16 cellular contexts compared by ENCODE assay signal in the genomic region with DNA sequence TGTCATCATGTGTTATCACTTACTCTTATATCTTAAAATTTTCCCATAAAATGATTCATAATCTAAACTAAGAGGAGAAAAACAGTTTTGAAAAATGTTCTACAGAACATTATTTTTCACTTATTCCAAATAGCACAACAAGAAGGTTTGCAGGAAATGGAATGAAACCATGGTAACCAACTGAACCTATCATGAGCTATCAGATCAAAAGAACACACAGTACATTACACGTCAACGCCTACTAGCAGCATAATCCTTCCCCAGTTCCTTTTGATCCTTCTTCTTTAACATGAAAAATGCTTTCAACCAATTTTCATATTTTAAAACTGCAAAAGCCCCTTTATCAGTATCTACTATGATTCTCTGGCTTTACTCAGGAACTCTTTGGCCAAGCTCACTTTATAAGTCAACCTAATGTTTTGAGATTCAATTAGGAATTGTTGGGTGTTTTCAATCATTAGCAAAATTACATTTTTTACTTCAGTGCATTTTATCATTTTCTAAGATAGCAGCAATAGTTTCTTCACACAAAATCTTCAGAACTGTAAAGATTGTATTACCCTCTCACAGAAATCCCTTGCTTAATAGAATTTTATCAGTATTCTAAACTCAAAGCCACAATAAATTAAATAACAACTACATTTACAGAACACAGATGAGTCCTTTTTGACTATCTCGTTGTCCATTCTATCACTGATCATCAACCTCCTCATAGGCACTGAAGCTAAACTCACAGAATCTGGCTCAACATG.
DNase-seq lines count a peak whose midpoint lies in the region; ATAC-seq and TF ChIP-seq lines count a peak whose summit lies in the region.
"Had no signal": no experiment of that assay in that cellular context is flagged by ENCODE, and none has a peak within 500 bp of the region (broad histone marks: within the 10 kb centered on the region; RNA-seq: fewer than 3 reads in every experiment).

No MANE protein-coding gene starts in this region.

- H3K79me2 ChIP-seq in fibroblast of lung (ENCODE audit: control insufficient read depth, insufficient read depth, low read length) (no peaks in the 10 kb centered on the region), smooth muscle cell (ENCODE audit: low read depth) (no peaks in the 10 kb centered on the region)

- H3K4me3 Mint-ChIP-seq in activated CD8-positive, alpha-beta T cell treated with anti-CD3 and anti-CD28 coated beads for 36 hours = no peak overlapping the region
- H3K4me3 Mint-ChIP-seq: activated T-helper 1 cell treated with anti-CD3 and anti-CD28 coated beads, Interleukin-12 subunit alpha, Interleukin-12 subunit beta, Interleukin-2, Interleukin-4 antibody, amounts not matched to agents 30 ng/mL and 10 ng/mL and 1 ng/mL, durations not matched to agents 14 hours and 24 hours and 36 hours; H9; type B pancreatic cell had no signal

- H2AFZ ChIP-seq in fibroblast of lung (ENCODE audit: low read length) = no peak overlapping the region
- H2AFZ ChIP-seq in smooth muscle cell (ENCODE audit: low read depth) = peak overlapping the region; percentile 1

- DNase-seq in NCI-H748 (lab: John Stamatoyannopoulos, UW; ENCODE audit: unreplicated experiment) (peak; percentile 12), NCI-H748 treated with DMSO at 0.1 percent for 48 hours (lab: John Stamatoyannopoulos, UW) (no peak), fibroblast of lung (ENCODE audit: low read depth in 2 of 2) (peak; percentile 5 to 35), smooth muscle cell (lab: John Stamatoyannopoulos, UW; ENCODE audit: unreplicated experiment) (no peak), SW480 (ENCODE audit: low spot score) (no peak)
- DNase-seq in activated CD8-positive, alpha-beta T cell treated with anti-CD3 and anti-CD28 coated beads for 36 hours = no peak
- DNase-seq in stimulated activated CD4-positive, alpha-beta T cell treated with anti-CD3 and anti-CD28 coated beads, Interleukin-4, amount 100 ng/mL, for 1 hour = no peak
- DNase-seq: DMS 273 treated with DMSO at 0.1 percent for 48 hours, H9, NCI-H1105 treated with DMSO at 0.1 percent for 48 hours, NCI-H524 treated with DMSO at 0.1 percent for 48 hours, SHP77 treated with DMSO at 0.1 percent for 48 hours had no signal

- H3K36me3 Mint-ChIP-seq in activated CD8-positive, alpha-beta T cell treated with anti-CD3 and anti-CD28 coated beads for 36 hours (ENCODE audit: low read depth) = no peaks in the 10 kb centered on the region

- H3K4me1 Mint-ChIP-seq in activated CD8-positive, alpha-beta T cell treated with anti-CD3 and anti-CD28 coated beads for 36 hours (ENCODE audit: low read depth) = peaks cover 24% of the 10 kb centered on the region

- 53% methylated on average over 3 of the region's 3 CpGs for WGBS in smooth muscle cell (ENCODE audit: low lambda C conversion rate)

- intact Hi-C loops in activated CD8-positive, alpha-beta T cell treated with anti-CD3 and anti-CD28 coated beads for 36 hours (cut with micrococcal nuclease) = no loop called here

- no peaks in the 10 kb centered on the region for H3K27me3 Mint-ChIP-seq in activated CD8-positive, alpha-beta T cell treated with anti-CD3 and anti-CD28 coated beads for 36 hours
- H3K27me3 Mint-ChIP-seq: type B pancreatic cell had no signal

- CTCF ChIA-PET in activated CD8-positive, alpha-beta T cell treated with anti-CD3 and anti-CD28 coated beads for 36 hours (lab: Charles Lee) = interaction anchor here (1.1 to 3.0 kb wide), 4 partner anchors 16 to 154 kb away, joined by 3 to 18 read pairs (median 6); no protein-coding TSS in a partner anchor

- peak; percentile 70 for ATAC-seq in activated CD8-positive, alpha-beta T cell treated with anti-CD3 and anti-CD28 coated beads for 36 hours
- ATAC-seq in GM18502 (IDR thresholded peaks at IDR 0.05; ENCODE audit: poor library complexity, unreplicated experiment) = no peak
- ATAC-seq: A549 had no signal

- no peak overlapping the region for H3K27ac Mint-ChIP-seq in activated CD8-positive, alpha-beta T cell treated with anti-CD3 and anti-CD28 coated beads for 36 hours
- H3K27ac Mint-ChIP-seq: activated T-helper 1 cell treated with anti-CD3 and anti-CD28 coated beads, Interleukin-12 subunit alpha, Interleukin-12 subunit beta, Interleukin-2, Interleukin-4 antibody, amounts not matched to agents 30 ng/mL and 10 ng/mL and 1 ng/mL, durations not matched to agents 14 hours and 24 hours and 36 hours; type B pancreatic cell had no signal

- H3K4me2 ChIP-seq in fibroblast of lung (ENCODE audit: extremely low read depth, insufficient read depth, low read length) (peak overlapping the region; percentile 3), smooth muscle cell (peak overlapping the region; percentile 5)
- H3K4me2 ChIP-seq: A549 had no signal

- H3K9me3 Mint-ChIP-seq in activated CD8-positive, alpha-beta T cell treated with anti-CD3 and anti-CD28 coated beads for 36 hours = no peaks in the 10 kb centered on the region
- H3K9me3 Mint-ChIP-seq: activated T-helper 1 cell treated with anti-CD3 and anti-CD28 coated beads, Interleukin-12 subunit alpha, Interleukin-12 subunit beta, Interleukin-2, Interleukin-4 antibody, amounts not matched to agents 30 ng/mL and 10 ng/mL and 1 ng/mL, durations not matched to agents 14 hours and 24 hours and 36 hours; H9; type B pancreatic cell had no signal

- H3K4me3 ChIP-seq in fibroblast of lung (replicated peaks in 1 of 4; ENCODE audit: control extremely low read depth in 1 of 4, insufficient read depth in 1 of 4, low read depth in 3 of 4, low read length in 4 of 4) (no peak overlapping the region), smooth muscle cell (no peak overlapping the region)
- H3K4me3 ChIP-seq: A549 had no signal

- no peaks in the 10 kb centered on the region for H4K20me1 ChIP-seq in fibroblast of lung (ENCODE audit: control insufficient read depth, extremely low read depth, insufficient read depth, low read length)
- no peaks in the 10 kb centered on the region for H4K20me1 ChIP-seq in smooth muscle cell (ENCODE audit: low read depth)

- H3K36me3 ChIP-seq in fibroblast of lung (ENCODE audit: control insufficient read depth, insufficient read depth, low read length) (no peaks in the 10 kb centered on the region), smooth muscle cell (ENCODE audit: low read depth) (no peaks in the 10 kb centered on the region)

- H3K9me3 ChIP-seq in fibroblast of lung (ENCODE audit: control insufficient read depth, insufficient read depth, low read depth, low read length) = no peaks in the 10 kb centered on the region
- H3K9me3 ChIP-seq in smooth muscle cell (replicated peaks; ENCODE audit: low read depth) = no peaks in the 10 kb centered on the region
- H3K9me3 ChIP-seq: A549 had no signal

- H3K27me3 ChIP-seq in fibroblast of lung (ENCODE audit: control insufficient read depth, insufficient read depth, low read length) (no peaks in the 10 kb centered on the region), smooth muscle cell (ENCODE audit: low read depth) (no peaks in the 10 kb centered on the region)

- peaks cover 4% of the 10 kb centered on the region for H3K4me1 ChIP-seq in fibroblast of lung (ENCODE audit: control insufficient read depth, extremely low read depth, insufficient read depth, low read length)
- peaks cover 13% of the 10 kb centered on the region for H3K4me1 ChIP-seq in smooth muscle cell (ENCODE audit: low read depth)
- H3K4me1 ChIP-seq: A549 had no signal

- TF ChIP-seq CTCF in activated CD8-positive, alpha-beta T cell treated with anti-CD3 and anti-CD28 coated beads for 36 hours (IDR thresholded peaks at IDR 0.05) = no peak
- TF ChIP-seq CTCF in fibroblast of lung (conservative IDR thresholded peaks at IDR 0.05 in 1 of 2, IDR thresholded peaks at IDR 0.05 in 1 of 2; ENCODE audit: low read depth in 1 of 2, low read length in 2 of 2) (no peak), smooth muscle cell (IDR thresholded peaks at IDR 0.05; ENCODE audit: borderline replicate concordance, insufficient read depth, poor library complexity, severe bottlenecking) (no peak)

- POLR2A ChIA-PET in activated CD8-positive, alpha-beta T cell treated with anti-CD3 and anti-CD28 coated beads for 36 hours (lab: Charles Lee) = no interaction called here

- no peaks in the 10 kb centered on the region for H3F3A ChIP-seq in smooth muscle cell (ENCODE audit: low read depth)

- H3K27ac ChIP-seq in fibroblast of lung (ENCODE audit: insufficient read depth, low read length) (no peak overlapping the region), smooth muscle cell (ENCODE audit: low read depth) (no peak overlapping the region)
- H3K27ac ChIP-seq: A549 had no signal

- H3K9ac ChIP-seq in fibroblast of lung (ENCODE audit: insufficient read depth, low read length) (no peak overlapping the region), smooth muscle cell (ENCODE audit: low read depth) (no peak overlapping the region)

Comparison
In these comparisons a context has a peak if more than half of its experiments do, and no peak if none do; other contexts are left out.
1. DNase-seq: peak in NCI-H748 (single experiment) and fibroblast of lung (2 of 2); none in NCI-H748 treated with DMSO at 0.1 percent for 48 hours (single experiment), activated CD8-positive, alpha-beta T cell treated with anti-CD3 and anti-CD28 coated beads for 36 hours (single experiment), smooth muscle cell (single experiment), SW480 (single experiment) and stimulated activated CD4-positive, alpha-beta T cell treated with anti-CD3 and anti-CD28 coated beads, Interleukin-4, amount 100 ng/mL, for 1 hour (single experiment).